ENCODE assay signal across 12 cellular contexts in the genomic region with DNA sequence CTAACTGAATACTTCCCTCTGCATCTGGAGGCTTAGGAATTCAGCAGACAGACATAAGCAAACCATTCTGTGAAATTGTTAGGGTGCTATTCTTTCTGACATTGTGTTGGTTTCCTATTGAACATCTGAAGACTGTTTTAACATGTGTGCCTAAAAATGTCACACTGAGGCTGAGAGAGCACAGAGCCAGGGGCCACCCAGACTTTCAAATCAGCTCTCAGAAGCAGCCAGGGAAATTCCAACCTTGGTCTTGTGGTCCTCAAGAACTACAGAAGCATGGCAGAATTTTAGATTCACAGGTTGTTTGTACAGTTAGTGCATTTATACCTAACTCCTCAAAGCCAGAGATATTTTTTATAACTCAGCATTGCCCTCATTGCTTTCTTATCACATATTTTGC.
DNase-seq lines count a peak whose midpoint lies in the region; ATAC-seq and TF ChIP-seq lines count a peak whose summit lies in the region.
"Had no signal": no experiment of that assay in that cellular context is flagged by ENCODE, and none has a peak within 500 bp of the region (broad histone marks: within the 10 kb centered on the region; RNA-seq: fewer than 3 reads in every experiment).

No MANE protein-coding gene starts in this region.

- no peaks in the 10 kb centered on the region for H3K36me3 Mint-ChIP-seq in nephron progenitor cell (ENCODE audit: low read depth)

- no peak overlapping the region for H3K4me3 ChIP-seq in PC-3 (ENCODE audit: low read length)

- H4K20me1 ChIP-seq in PC-3 (ENCODE audit: low read length): no peaks in the 10 kb centered on the region

- peaks cover 4% of the 10 kb centered on the region for H3K27me3 Mint-ChIP-seq in nephron progenitor cell (ENCODE audit: low read depth, poor library complexity)
- H3K27me3 Mint-ChIP-seq: central memory CD8-positive, alpha-beta T cell had no signal

- H3K9me2 ChIP-seq in PC-3 (replicated peaks; ENCODE audit: low read length): no peaks in the 10 kb centered on the region

- no TSS peak for BruUV-seq in PC-3 (replicated peaks; lab: Mats Ljungman, UMichigan)

- H3K4me1 Mint-ChIP-seq in nephron progenitor cell: peaks cover 13% of the 10 kb centered on the region

- TF ChIP-seq CTCF in nephron progenitor cell (IDR thresholded peaks at IDR 0.05) (no peak), PC-3 (conservative IDR thresholded peaks at IDR 0.05; ENCODE audit: low read depth, low read length) (no peak)

- H3K9me3 ChIP-seq in PC-3 (ENCODE audit: low read length): no peaks in the 10 kb centered on the region

- H3K4me3 Mint-ChIP-seq in nephron progenitor cell: no peak overlapping the region
- H3K4me3 Mint-ChIP-seq: central memory CD8-positive, alpha-beta T cell had no signal

- H3K27ac ChIP-seq in PC-3 (ENCODE audit: low read length): no peak overlapping the region

- H3K9me3 Mint-ChIP-seq in nephron progenitor cell: no peaks in the 10 kb centered on the region
- H3K9me3 Mint-ChIP-seq: central memory CD8-positive, alpha-beta T cell had no signal

- no peaks in the 10 kb centered on the region for H3K4me1 ChIP-seq in PC-3 (ENCODE audit: insufficient read depth, low read length)

- H3F3A ChIP-seq in PC-3 (ENCODE audit: low read length, unreplicated experiment): no peaks in the 10 kb centered on the region

- ATAC-seq in GM18868 (IDR thresholded peaks at IDR 0.05; ENCODE audit: unreplicated experiment): peak; percentile 98
- peak; percentile 81 for ATAC-seq in GM21576 (IDR thresholded peaks at IDR 0.05; ENCODE audit: unreplicated experiment)
- peak; percentile 63 for ATAC-seq in HG03457 (IDR thresholded peaks at IDR 0.05; ENCODE audit: unreplicated experiment)
- ATAC-seq in PC-3: no peak
- ATAC-seq: left ventricle myocardium superior had no signal

- CTCF ChIA-PET in PC-3 (lab: Charles Lee): no interaction called here

- intact Hi-C loops in PC-3 (cut with micrococcal nuclease): no loop called here

- H3K79me2 ChIP-seq in PC-3 (ENCODE audit: low read length): no peaks in the 10 kb centered on the region

- no peak overlapping the region for H3K9ac ChIP-seq in PC-3 (ENCODE audit: low read length)

- POLR2A ChIA-PET in PC-3 (lab: Charles Lee; ENCODE audit: unreplicated experiment): no interaction called here

- no peak overlapping the region for H3K27ac Mint-ChIP-seq in nephron progenitor cell

- no peaks in the 10 kb centered on the region; the same call in 1 of the 2 replicates for H3K27me3 ChIP-seq in PC-3 (ENCODE audit: low read length)

- no peaks in the 10 kb centered on the region for H3K36me3 ChIP-seq in PC-3 (ENCODE audit: low read depth, low read length)

- DNase-seq in stimulated activated CD4-positive, alpha-beta T cell treated with anti-CD3 and anti-CD28 coated beads, Interleukin-12 subunit alpha, Interleukin-12 subunit beta, amount 100 ng/mL, for 48 hours (ENCODE audit: low read depth in 2 of 3, low spot score in 1 of 3): peak in 2 of 3 donors; percentile 17 to 18
- DNase-seq in nephron progenitor cell (no peak), PC-3 (no peak)
- DNase-seq in activated CD8-positive, alpha-beta memory T cell treated with anti-CD3 and anti-CD28 coated beads, Interleukin-2, amount 50 U/mL, for 4 hours: no peak
- DNase-seq: DMS53, foreskin melanocyte, left ventricle myocardium superior, posterior cingulate gyrus had no signal

- no peak overlapping the region for H2AFZ ChIP-seq in PC-3 (ENCODE audit: low read length)

- no peak overlapping the region for H3K4me2 ChIP-seq in PC-3 (ENCODE audit: low read length)

Comparison
In these comparisons a context has a peak if more than half of its experiments do, and no peak if none do; other contexts are left out.
1. DNase-seq: peak in stimulated activated CD4-positive, alpha-beta T cell treated with anti-CD3 and anti-CD28 coated beads, Interleukin-12 subunit alpha, Interleukin-12 subunit beta, amount 100 ng/mL, for 48 hours (2 of 3); none in nephron progenitor cell (single experiment), PC-3 (single experiment) and activated CD8-positive, alpha-beta memory T cell treated with anti-CD3 and anti-CD28 coated beads, Interleukin-2, amount 50 U/mL, for 4 hours (single experiment).